ENCODE assay signal across 15 cellular contexts in the genomic region with DNA sequence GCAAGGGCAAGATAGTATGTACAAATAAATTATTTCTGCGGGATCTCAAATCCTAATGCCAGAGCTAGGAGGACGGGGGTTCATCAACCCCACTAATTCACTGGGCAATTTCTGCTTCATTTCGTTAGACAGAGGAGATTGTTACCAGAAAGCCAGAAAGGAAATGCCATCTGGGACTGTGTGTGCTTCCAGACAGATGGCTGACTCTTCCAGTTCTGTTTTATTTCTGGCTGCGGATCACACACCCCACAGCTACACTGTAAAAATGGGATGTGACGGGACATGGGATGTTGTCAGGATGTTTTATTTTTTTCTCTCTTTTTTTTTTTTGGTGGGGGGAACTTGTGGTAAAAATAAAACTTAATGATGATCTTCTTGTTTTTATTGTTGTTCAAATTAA.
"Had no signal": no experiment of that assay in that cellular context is flagged by ENCODE, and none has a peak within 500 bp of the region (broad histone marks: within the 10 kb centered on the region; RNA-seq: fewer than 3 reads in every experiment).

No MANE protein-coding gene starts in this region.

- H3K27me3 ChIP-seq: brain microvascular endothelial cell had no signal

- DNase-seq: activated CD4-positive, alpha-beta T cell treated with anti-CD3 and anti-CD28 coated beads for 4 hours; activated CD8-positive, alpha-beta memory T cell treated with anti-CD3 and anti-CD28 coated beads, Interleukin-2, amount 50 U/mL, for 4 hours; activated CD8-positive, alpha-beta T cell treated with anti-CD3 and anti-CD28 coated beads for 36 hours; activated gamma-delta T cell; activated T-cell treated with anti-CD3 and anti-CD28 coated beads, Interleukin-2, amount 50 U/mL, for 72 hours; amniotic stem cell; brain microvascular endothelial cell; dermis blood vessel endothelial cell; endodermal cell; left lung; stimulated activated CD4-positive, alpha-beta T cell treated with anti-CD3 and anti-CD28 coated beads, Interleukin-15, amount 100 ng/mL, for 24 hours; stimulated activated CD4-positive, alpha-beta T cell treated with anti-CD3 and anti-CD28 coated beads, Interleukin-4, amount 100 ng/mL, for 1 hour; stimulated activated naive B cell treated with anti-CD40 and anti-IgM and Interleukin-4, amounts not matched to agents 10 μg/mL and 1 μg/mL and 100 μg/mL, for 72 hours; tibial artery had no signal

- H3K27ac ChIP-seq: brain microvascular endothelial cell, left lung, skin epidermis, tibial artery had no signal

- H3K36me3 ChIP-seq: brain microvascular endothelial cell, left lung, tibial artery had no signal

- H3K4me3 ChIP-seq: left lung, skin epidermis, tibial artery had no signal

- H3K4me1 ChIP-seq: left lung, tibial artery had no signal
